19 cellular contexts compared by ENCODE assay signal in genomic region chr12:42886160-42886559, GRCh38.
DNase-seq lines count a peak whose midpoint lies in the region; ATAC-seq, FAIRE-seq and TF ChIP-seq lines count a peak whose summit lies in the region.
"Had no signal": no experiment of that assay in that cellular context is flagged by ENCODE, and none has a peak within 500 bp of the region (broad histone marks: within the 10 kb centered on the region; RNA-seq: fewer than 3 reads in every experiment).

No MANE protein-coding gene starts in this region.

- H3K27me3 Mint-ChIP-seq in endodermal cell (ENCODE audit: insufficient read depth), result no peaks in the 10 kb centered on the region
- no peaks in the 10 kb centered on the region for H3K27me3 Mint-ChIP-seq in progenitor cell of endocrine pancreas

- no peak for FAIRE-seq in urothelium cell line (lab: Jason Lieb, UNC)
- FAIRE-seq: G401.6, GM12891, HepG2, HTR-8/SVneo had no signal

- TF ChIP-seq CTCF in endodermal cell (conservative IDR thresholded peaks at IDR 0.05) (no peak), progenitor cell of endocrine pancreas (IDR thresholded peaks at IDR 0.05; ENCODE audit: unreplicated experiment) (no peak)

- H3K27me3 ChIP-seq in endodermal cell (ENCODE audit: control insufficient read depth, insufficient read depth, low read length, poor library complexity, severe bottlenecking), result no peaks in the 10 kb centered on the region
- H3K27me3 ChIP-seq: BLaER1 had no signal

- H3K27ac ChIP-seq in endodermal cell (ENCODE audit: low read depth, low read length), result no peak overlapping the region
- H3K27ac ChIP-seq: BLaER1 had no signal

- WGBS in endodermal cell (ENCODE audit: insufficient coverage in 1 of 2, insufficient read length in 1 of 2), 2 experiments, result 43 to 71% methylated on average over 3 of the region's 3 CpGs

- H3K36me3 ChIP-seq in endodermal cell (ENCODE audit: control insufficient read depth, insufficient read depth, low read length), result no peaks in the 10 kb centered on the region
- H3K36me3 ChIP-seq: BLaER1 had no signal

- H3K36me3 Mint-ChIP-seq in endodermal cell (ENCODE audit: low read depth), result peaks cover 7% of the 10 kb centered on the region
- peaks cover 3% of the 10 kb centered on the region for H3K36me3 Mint-ChIP-seq in progenitor cell of endocrine pancreas (ENCODE audit: insufficient read depth)
- H3K36me3 Mint-ChIP-seq: CD8-positive, alpha-beta memory T cell had no signal

- peak overlapping the region; percentile 10 for H3K4me3 ChIP-seq in endodermal cell (ENCODE audit: low read length)
- H3K4me3 ChIP-seq: BLaER1 had no signal

- H3K27ac Mint-ChIP-seq in endodermal cell, result no peak overlapping the region
- peak overlapping the region; percentile 83 for H3K27ac Mint-ChIP-seq in progenitor cell of endocrine pancreas
- H3K27ac Mint-ChIP-seq: CD8-positive, alpha-beta memory T cell had no signal

- H3K9me3 ChIP-seq in endodermal cell (ENCODE audit: control insufficient read depth, low read length), result peaks cover 13% of the 10 kb centered on the region
- H3K9me3 ChIP-seq: BLaER1 had no signal

- peak; percentile 18 for DNase-seq in NCI-H146 (lab: John Stamatoyannopoulos, UW)
- no peak for DNase-seq in NCI-H146 treated with DMSO at 0.1 percent for 48 hours (lab: John Stamatoyannopoulos, UW; ENCODE audit: unreplicated experiment)
- DNase-seq in NCI-H748 (lab: John Stamatoyannopoulos, UW; ENCODE audit: unreplicated experiment), result peak; percentile 60
- no peak for DNase-seq in endodermal cell
- DNase-seq in progenitor cell of endocrine pancreas (ENCODE audit: low spot score, unreplicated experiment), result no peak
- no peak for DNase-seq in urothelium cell line (ENCODE audit: low spot score)
- no peak for DNase-seq in glomerular visceral epithelial cell (ENCODE audit: extremely low spot score)
- DNase-seq: 8988T; AML-193; CD8-positive, alpha-beta memory T cell; DMS79; EL had no signal

- H3K9me3 Mint-ChIP-seq in endodermal cell (peaks cover 9% of the 10 kb centered on the region), progenitor cell of endocrine pancreas (ENCODE audit: low read depth) (peaks cover 22% of the 10 kb centered on the region)

- H3K4me3 Mint-ChIP-seq in endodermal cell (no peak overlapping the region), progenitor cell of endocrine pancreas (ENCODE audit: low read depth) (no peak overlapping the region)
- H3K4me3 Mint-ChIP-seq: CD8-positive, alpha-beta memory T cell had no signal

- no peak for ATAC-seq in GM21381 (IDR thresholded peaks at IDR 0.05; ENCODE audit: unreplicated experiment)
- ATAC-seq: HCT116, HepG2 had no signal

- H3K4me1 Mint-ChIP-seq in endodermal cell, result peaks cover 24% of the 10 kb centered on the region
- H3K4me1 Mint-ChIP-seq in progenitor cell of endocrine pancreas (ENCODE audit: low read depth), result peaks cover 20% of the 10 kb centered on the region
- H3K4me1 Mint-ChIP-seq: CD8-positive, alpha-beta memory T cell had no signal

- no peak overlapping the region for H3K9ac ChIP-seq in endodermal cell (ENCODE audit: extremely low read depth, low read length, poor library complexity, severe bottlenecking)
- H3K9ac ChIP-seq: BLaER1 had no signal

- peaks cover 9% of the 10 kb centered on the region for H3K4me1 ChIP-seq in endodermal cell (ENCODE audit: control insufficient read depth, insufficient read depth, low read length)
- H3K4me1 ChIP-seq: BLaER1 had no signal

Comparison
In these comparisons a context has a peak if more than half of its experiments do, and no peak if none do; other contexts are left out.
1. DNase-seq: peak in NCI-H146 (single experiment) and NCI-H748 (single experiment); none in NCI-H146 treated with DMSO at 0.1 percent for 48 hours (single experiment), endodermal cell (single experiment), progenitor cell of endocrine pancreas (single experiment), urothelium cell line (single experiment) and glomerular visceral epithelial cell (single experiment).